18 cellular contexts compared by ENCODE assay signal in genomic region chr1:111218947-111219346, GRCh38. TPM values are rescaled to one million over a fixed set of nuclear protein-coding genes. Genes with fewer than 3 reads are reported as not detected.
DNase-seq lines count a peak whose midpoint lies in the region; ATAC-seq and TF ChIP-seq lines count a peak whose summit lies in the region.
"Had no signal": no experiment of that assay in that cellular context is flagged by ENCODE, and none has a peak within 500 bp of the region (broad histone marks: within the 10 kb centered on the region; RNA-seq: fewer than 3 reads in every experiment).

No MANE protein-coding gene starts in this region.

- no peak for ATAC-seq in activated naive CD8-positive, alpha-beta T cell treated with anti-CD3 and anti-CD28 coated beads, Interleukin-2, amount 50 U/mL, for 24 hours
- ATAC-seq in stimulated activated effector memory CD8-positive, alpha-beta T cell treated with anti-CD3 and anti-CD28 coated beads, Interleukin-12 subunit alpha, Interleukin-12 subunit beta, amount 100 ng/mL, for 72 hours: no peak
- ATAC-seq in GM19324 (IDR thresholded peaks at IDR 0.05; ENCODE audit: low FRiP score, unreplicated experiment): no peak
- no peak for ATAC-seq in HG03025 (IDR thresholded peaks at IDR 0.05; ENCODE audit: low FRiP score, unreplicated experiment)
- ATAC-seq: lower lobe of right lung, sciatic nerve had no signal

- H3K4me1 ChIP-seq in MM.1S (ENCODE audit: low read length): peaks cover 77% of the 10 kb centered on the region

- H3K27me3 Mint-ChIP-seq in activated T-cell treated with anti-CD3 and anti-CD28 coated beads, Interleukin-2, amount 50 U/mL, for 24 hours: no peaks in the 10 kb centered on the region
- H3K27me3 Mint-ChIP-seq in activated naive CD8-positive, alpha-beta T cell treated with anti-CD3 and anti-CD28 coated beads, Interleukin-2, amount 50 U/mL, for 24 hours: no peaks in the 10 kb centered on the region
- peaks cover 24% of the 10 kb centered on the region for H3K27me3 Mint-ChIP-seq in osteocyte (ENCODE audit: unreplicated experiment)

- H3K9ac ChIP-seq in MM.1S (ENCODE audit: low read length): peak overlapping the region; percentile 18; the same call in 1 of the 2 replicates

- H3K9me2 ChIP-seq in MM.1S (replicated peaks; ENCODE audit: insufficient read depth, low read length): no peaks in the 10 kb centered on the region

- H3K9me3 Mint-ChIP-seq in activated T-cell treated with anti-CD3 and anti-CD28 coated beads, Interleukin-2, amount 50 U/mL, for 24 hours: peaks cover 7% of the 10 kb centered on the region
- no peaks in the 10 kb centered on the region for H3K9me3 Mint-ChIP-seq in activated naive CD8-positive, alpha-beta T cell treated with anti-CD3 and anti-CD28 coated beads, Interleukin-2, amount 50 U/mL, for 24 hours
- H3K9me3 Mint-ChIP-seq in stimulated activated effector memory CD8-positive, alpha-beta T cell treated with anti-CD3 and anti-CD28 coated beads, Interleukin-12 subunit alpha, Interleukin-12 subunit beta, amount 100 ng/mL, for 72 hours: no peaks in the 10 kb centered on the region
- no peaks in the 10 kb centered on the region for H3K9me3 Mint-ChIP-seq in osteocyte (ENCODE audit: unreplicated experiment)

- H3F3A ChIP-seq in MM.1S (ENCODE audit: insufficient read depth, low read length): peaks cover 38% of the 10 kb centered on the region

- H2AFZ ChIP-seq in MM.1S (ENCODE audit: low read length): 0 out of 2 replicates have a peak overlapping the region, but pooled peaks have one; percentile 48

- H3K36me3 ChIP-seq in MM.1S (replicated peaks; ENCODE audit: insufficient read depth, low read length): no peaks in the 10 kb centered on the region
- H3K36me3 ChIP-seq: lower lobe of right lung, vagina, WERI-Rb-1 had no signal

- no peaks in the 10 kb centered on the region for H3K36me3 Mint-ChIP-seq in activated T-cell treated with anti-CD3 and anti-CD28 coated beads, Interleukin-2, amount 50 U/mL, for 24 hours (ENCODE audit: low read depth)
- peaks cover 2% of the 10 kb centered on the region for H3K36me3 Mint-ChIP-seq in activated naive CD8-positive, alpha-beta T cell treated with anti-CD3 and anti-CD28 coated beads, Interleukin-2, amount 50 U/mL, for 24 hours (ENCODE audit: low read depth)
- peaks cover 27% of the 10 kb centered on the region for H3K36me3 Mint-ChIP-seq in stimulated activated effector memory CD8-positive, alpha-beta T cell treated with anti-CD3 and anti-CD28 coated beads, Interleukin-12 subunit alpha, Interleukin-12 subunit beta, amount 100 ng/mL, for 72 hours
- H3K36me3 Mint-ChIP-seq in osteocyte (ENCODE audit: unreplicated experiment): no peaks in the 10 kb centered on the region
- H3K36me3 Mint-ChIP-seq: brain had no signal

- H3K9me3 ChIP-seq in MM.1S (replicated peaks; ENCODE audit: insufficient read depth, low read length): no peaks in the 10 kb centered on the region
- H3K9me3 ChIP-seq: lower lobe of right lung, vagina had no signal

- no peaks in the 10 kb centered on the region for H4K20me1 ChIP-seq in MM.1S (ENCODE audit: insufficient read depth, low read length)

- H3K4me3 ChIP-seq in MM.1S (ENCODE audit: low read length): no peak overlapping the region
- H3K4me3 ChIP-seq: lower lobe of right lung, vagina had no signal

- TF ChIP-seq CTCF in MM.1S (IDR thresholded peaks at IDR 0.05; ENCODE audit: low read length): no peak
- no peak for TF ChIP-seq CTCF in osteocyte (IDR thresholded peaks at IDR 0.05)

- H3K79me2 ChIP-seq in MM.1S (ENCODE audit: low read length): no peaks in the 10 kb centered on the region

- no peaks in the 10 kb centered on the region for H3K27me3 ChIP-seq in MM.1S (replicated peaks; ENCODE audit: insufficient read depth, low read length)
- H3K27me3 ChIP-seq: vagina had no signal

- peaks cover 95% of the 10 kb centered on the region for H3K4me1 Mint-ChIP-seq in activated T-cell treated with anti-CD3 and anti-CD28 coated beads, Interleukin-2, amount 50 U/mL, for 24 hours (ENCODE audit: low read depth)
- peaks cover 97% of the 10 kb centered on the region for H3K4me1 Mint-ChIP-seq in activated naive CD8-positive, alpha-beta T cell treated with anti-CD3 and anti-CD28 coated beads, Interleukin-2, amount 50 U/mL, for 24 hours
- peaks cover 98% of the 10 kb centered on the region for H3K4me1 Mint-ChIP-seq in stimulated activated effector memory CD8-positive, alpha-beta T cell treated with anti-CD3 and anti-CD28 coated beads, Interleukin-12 subunit alpha, Interleukin-12 subunit beta, amount 100 ng/mL, for 72 hours
- H3K4me1 Mint-ChIP-seq in osteocyte (ENCODE audit: unreplicated experiment): peaks cover 7% of the 10 kb centered on the region

- H3K27ac ChIP-seq in MM.1S (ENCODE audit: low read length): peak overlapping the region; percentile 74; the same call in 1 of the 2 replicates
- H3K27ac ChIP-seq: lower lobe of right lung, vagina, WERI-Rb-1 had no signal

- H3K4me2 ChIP-seq in MM.1S (ENCODE audit: low read depth, low read length): peak overlapping the region; percentile 57

- peak; percentile 34 for DNase-seq in activated T-cell treated with anti-CD3 and anti-CD28 coated beads, Interleukin-2, amount 50 U/mL, for 24 hours
- no peak for DNase-seq in activated T-cell treated with anti-CD3 and anti-CD28 coated beads, Interleukin-2, amount 50 U/mL, for 1 hour
- DNase-seq in MM.1S (no peak), osteocyte (ENCODE audit: extremely low spot score, unreplicated experiment) (no peak)
- no peak for DNase-seq in activated naive CD8-positive, alpha-beta T cell treated with anti-CD3 and anti-CD28 coated beads, Interleukin-2, amount 50 U/mL, for 24 hours
- peak in 1 of 2 donors; percentile 49 for DNase-seq in stimulated activated effector memory CD8-positive, alpha-beta T cell treated with anti-CD3 and anti-CD28 coated beads, Interleukin-12 subunit alpha, Interleukin-12 subunit beta, amount 100 ng/mL, for 72 hours (ENCODE audit: low spot score in 2 of 2)
- DNase-seq: effector CD8-positive, alpha-beta T cell; foreskin fibroblast; lower lobe of right lung; NCI-H2171 treated with DMSO at 0.1 percent for 48 hours; stimulated activated CD4-positive, alpha-beta T cell treated with anti-CD3 and anti-CD28 coated beads, Interleukin-4, amount 100 ng/mL, for 1 hour; WERI-Rb-1 had no signal

- peak overlapping the region; percentile 92 for H3K27ac Mint-ChIP-seq in activated T-cell treated with anti-CD3 and anti-CD28 coated beads, Interleukin-2, amount 50 U/mL, for 24 hours
- peak overlapping the region; percentile 95 for H3K27ac Mint-ChIP-seq in activated naive CD8-positive, alpha-beta T cell treated with anti-CD3 and anti-CD28 coated beads, Interleukin-2, amount 50 U/mL, for 24 hours
- H3K27ac Mint-ChIP-seq in stimulated activated effector memory CD8-positive, alpha-beta T cell treated with anti-CD3 and anti-CD28 coated beads, Interleukin-12 subunit alpha, Interleukin-12 subunit beta, amount 100 ng/mL, for 72 hours: peak overlapping the region; percentile 94
- H3K27ac Mint-ChIP-seq in osteocyte (ENCODE audit: unreplicated experiment): no peak overlapping the region

- peak overlapping the region; percentile 30 for H3K4me3 Mint-ChIP-seq in activated T-cell treated with anti-CD3 and anti-CD28 coated beads, Interleukin-2, amount 50 U/mL, for 24 hours
- peak overlapping the region; percentile 74 for H3K4me3 Mint-ChIP-seq in activated naive CD8-positive, alpha-beta T cell treated with anti-CD3 and anti-CD28 coated beads, Interleukin-2, amount 50 U/mL, for 24 hours
- H3K4me3 Mint-ChIP-seq in stimulated activated effector memory CD8-positive, alpha-beta T cell treated with anti-CD3 and anti-CD28 coated beads, Interleukin-12 subunit alpha, Interleukin-12 subunit beta, amount 100 ng/mL, for 72 hours: peak overlapping the region; percentile 75
- H3K4me3 Mint-ChIP-seq in osteocyte (ENCODE audit: unreplicated experiment): no peak overlapping the region
- H3K4me3 Mint-ChIP-seq: brain had no signal

RNA-seq across cellular contexts. Expression of gene CHI3L2, which starts 8.6 kb away (rescaled TPM):
- not detected in 2 replicates for total RNA-seq in osteocyte
- total RNA-seq: H4 had no signal

RNA-seq across cellular contexts. Expression of gene DENND2D, which starts 18.5 kb away (rescaled TPM):
- not detected in 2 replicates for total RNA-seq in osteocyte
